Comparison of ENCODE assay signal across 1 cellular context in genomic region chr10:95767884-95768556, GRCh38.
TF ChIP-seq lines count a peak whose summit lies in the region.

No MANE protein-coding gene starts in this region.

TF ChIP-seq in GM12878, 131 proteins besides CTCF, POLR2A, EP300 and RAD21 (continued from another document):
- TF ChIP-seq E2F8 (IDR thresholded peaks at IDR 0.05; ENCODE audit: low read depth, partially characterized antibody) (peak; percentile 26), HDAC6 (IDR thresholded peaks at IDR 0.05; ENCODE audit: unreplicated experiment) (no peak), SUPT20H (IDR thresholded peaks at IDR 0.05; ENCODE audit: borderline replicate concordance, control insufficient read depth, low read depth, low read length) (no peak), YY1 (IDR thresholded peaks at IDR 0.05; ENCODE audit: low read depth, low read length) (peak; percentile 53; the same call in 1 of the 2 replicates), CHD1 (IDR thresholded peaks at IDR 0.05; ENCODE audit: low read depth, low read length) (no peak)
